17 cellular contexts compared by ENCODE assay signal in the genomic region with DNA sequence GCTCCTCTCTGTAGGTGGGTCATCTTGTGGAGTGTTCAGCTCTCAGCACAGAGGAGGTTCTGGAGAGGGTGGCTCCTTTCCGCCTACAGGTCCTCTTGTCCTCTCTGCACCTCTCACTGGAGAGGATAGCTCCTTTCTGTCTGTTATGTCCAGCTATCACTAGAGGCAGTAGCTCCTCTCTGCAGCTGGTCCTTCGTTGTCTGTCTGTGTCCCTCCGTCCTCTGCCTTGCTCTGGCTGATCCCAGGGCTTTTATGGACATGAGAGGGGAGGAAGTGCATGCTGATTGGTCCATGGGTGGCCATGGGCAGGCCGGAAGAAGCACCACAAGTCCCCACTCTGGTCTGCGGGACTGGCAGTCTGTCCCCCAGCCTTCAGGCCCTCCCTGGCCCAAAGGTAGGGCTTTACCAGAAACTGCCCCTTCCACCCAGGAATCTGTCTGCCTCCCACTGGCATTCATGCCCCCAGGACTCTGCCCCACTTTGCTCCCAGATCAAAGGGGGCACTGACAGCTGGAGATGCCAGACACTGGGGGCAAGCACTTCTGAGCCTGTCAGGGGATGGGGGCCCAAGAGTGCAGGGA. TPM values are rescaled to one million over a fixed set of nuclear protein-coding genes. Genes with fewer than 3 reads are reported as not detected.
"Had no signal": no experiment of that assay in that cellular context is flagged by ENCODE, and none has a peak within 500 bp of the region (broad histone marks: within the 10 kb centered on the region; RNA-seq: fewer than 3 reads in every experiment).

No MANE protein-coding gene starts in this region.

- H3K27ac ChIP-seq: hepatocyte, ovary, spleen, stomach, thoracic aorta, WERI-Rb-1 had no signal

- H3K4me1 ChIP-seq: spleen, stomach had no signal

- H3K4me1 Mint-ChIP-seq: activated CD4-positive, alpha-beta memory T cell treated with anti-CD3 and anti-CD28 coated beads, Interleukin-2, amount 10 ng/mL, durations not matched to agents 7 days and 5 days; activated CD4-positive, alpha-beta T cell treated with anti-CD3 and anti-CD28 coated beads for 36 hours; neural crest cell had no signal

- H3K36me3 Mint-ChIP-seq: activated naive CD4-positive, alpha-beta T cell treated with anti-CD3 and anti-CD28 coated beads, Interleukin-2, amount 50 U/mL, for 72 hours had no signal

- H3K27me3 ChIP-seq: ovary had no signal

- H3K4me3 ChIP-seq: hepatocyte, ovary, spleen, stomach, thoracic aorta had no signal

- ATAC-seq: activated CD4-positive, alpha-beta T cell treated with anti-CD3 and anti-CD28 coated beads for 36 hours; activated naive CD4-positive, alpha-beta T cell treated with anti-CD3 and anti-CD28 coated beads, Interleukin-2, amount 50 U/mL, for 72 hours; activated T-cell treated with anti-CD3 and anti-CD28 coated beads, Interleukin-2, amount 50 U/mL, for 4 hours; sciatic nerve; T-helper 17 cell had no signal

- H3K9me3 Mint-ChIP-seq: activated CD4-positive, alpha-beta memory T cell treated with anti-CD3 and anti-CD28 coated beads, Interleukin-2, amount 10 ng/mL, durations not matched to agents 7 days and 5 days; activated naive CD4-positive, alpha-beta T cell treated with anti-CD3 and anti-CD28 coated beads, Interleukin-2, amount 50 U/mL, for 72 hours; activated T-cell treated with anti-CD3 and anti-CD28 coated beads, Interleukin-2, amount 50 U/mL, for 4 hours; neural crest cell had no signal

- H3K4me3 Mint-ChIP-seq: activated CD4-positive, alpha-beta memory T cell treated with anti-CD3 and anti-CD28 coated beads, Interleukin-2, amount 10 ng/mL, durations not matched to agents 7 days and 5 days; activated CD4-positive, alpha-beta T cell treated with anti-CD3 and anti-CD28 coated beads for 36 hours; activated T-cell treated with anti-CD3 and anti-CD28 coated beads, Interleukin-2, amount 50 U/mL, for 4 hours; neural crest cell; T-helper 17 cell had no signal

- H3K4me2 ChIP-seq: hepatocyte had no signal

- H3K9me3 ChIP-seq: ovary, spleen, thoracic aorta had no signal

- H3K27ac Mint-ChIP-seq: activated CD4-positive, alpha-beta memory T cell treated with anti-CD3 and anti-CD28 coated beads, Interleukin-2, amount 10 ng/mL, durations not matched to agents 7 days and 5 days; activated CD4-positive, alpha-beta T cell treated with anti-CD3 and anti-CD28 coated beads for 36 hours; activated naive CD4-positive, alpha-beta T cell treated with anti-CD3 and anti-CD28 coated beads, Interleukin-2, amount 50 U/mL, for 72 hours; T-helper 17 cell had no signal

- H3K79me2 ChIP-seq: hepatocyte had no signal

- DNase-seq: activated CD4-positive, alpha-beta memory T cell treated with anti-CD3 and anti-CD28 coated beads, Interleukin-2, amount 10 ng/mL, durations not matched to agents 7 days and 5 days; activated CD4-positive, alpha-beta T cell treated with anti-CD3 and anti-CD28 coated beads for 36 hours; activated effector memory CD4-positive, alpha-beta T cell treated with anti-CD3 and anti-CD28 coated beads, Interleukin-2, amount 50 U/mL, for 16 hours; activated T-cell treated with anti-CD3 and anti-CD28 coated beads, Interleukin-2, amount 50 U/mL, for 4 hours; amniotic stem cell; ovary; spleen; stomach; T-helper 17 cell; WERI-Rb-1 had no signal

- H3K36me3 ChIP-seq: ovary, spleen, stomach, thoracic aorta, WERI-Rb-1 had no signal

RNA-seq across cellular contexts. Expression of a gene that starts 38.6 kb away (rescaled TPM):
- total RNA-seq: cardiac septum, glomerular endothelial cell, neural crest cell, sciatic nerve had no signal
